15 cellular contexts compared by ENCODE assay signal in genomic region chr6:164911151-164911550, GRCh38.
"Had no signal": no experiment of that assay in that cellular context is flagged by ENCODE, and none has a peak within 500 bp of the region (broad histone marks: within the 10 kb centered on the region; RNA-seq: fewer than 3 reads in every experiment).

No MANE protein-coding gene starts in this region.

- H3K9me3 Mint-ChIP-seq: activated CD4-positive, alpha-beta memory T cell treated with anti-CD3 and anti-CD28 coated beads for 36 hours; activated naive CD8-positive, alpha-beta T cell treated with anti-CD3 and anti-CD28 coated beads, Interleukin-2, amount 50 U/mL, for 24 hours had no signal

- H3K27ac Mint-ChIP-seq: activated CD4-positive, alpha-beta memory T cell treated with anti-CD3 and anti-CD28 coated beads for 36 hours; activated naive CD8-positive, alpha-beta T cell treated with anti-CD3 and anti-CD28 coated beads, Interleukin-2, amount 50 U/mL, for 24 hours; natural killer cell; progenitor cell of endocrine pancreas had no signal

- H3K27ac ChIP-seq: ascending aorta, cardiac muscle cell had no signal

- DNase-seq: activated CD4-positive, alpha-beta memory T cell treated with anti-CD3 and anti-CD28 coated beads for 36 hours; activated CD4-positive, alpha-beta T cell treated with anti-CD3 and anti-CD28 coated beads for 1 hour; activated gamma-delta T cell treated with Interleukin-2 at 50 U/mL for 16 hours; activated naive CD8-positive, alpha-beta T cell treated with anti-CD3 and anti-CD28 coated beads, Interleukin-2, amount 50 U/mL, for 24 hours; activated T-cell treated with anti-CD3 and anti-CD28 coated beads, Interleukin-2, amount 50 U/mL, for 48 hours; mucosa of descending colon; natural killer cell; stimulated activated CD4-positive, alpha-beta T cell treated with anti-CD3 and anti-CD28 coated beads, Interleukin-2, amount 100 ng/mL, for 48 hours; stimulated activated CD8-positive, alpha-beta memory T cell treated with anti-CD3 and anti-CD28 coated beads, Interleukin-4, amount 100 ng/mL, for 48 hours; stimulated activated naive CD8-positive, alpha-beta T cell treated with anti-CD3 and anti-CD28 coated beads, Interleukin-15, Interleukin-2, amounts not matched to agents 100 U/mL and 50 U/mL, for 24 hours; T-helper 9 cell had no signal

- H3K9me3 ChIP-seq: ascending aorta had no signal

- H3K36me3 ChIP-seq: ascending aorta, cardiac muscle cell had no signal

- H3K27me3 ChIP-seq: ascending aorta, cardiac muscle cell had no signal

- H3K4me3 ChIP-seq: cardiac muscle cell, mucosa of descending colon had no signal

- H3K36me3 Mint-ChIP-seq: activated CD4-positive, alpha-beta memory T cell treated with anti-CD3 and anti-CD28 coated beads for 36 hours; natural killer cell had no signal

- ATAC-seq: activated naive CD8-positive, alpha-beta T cell treated with anti-CD3 and anti-CD28 coated beads, Interleukin-2, amount 50 U/mL, for 24 hours; mucosa of descending colon; natural killer cell; sciatic nerve; stimulated activated naive CD8-positive, alpha-beta T cell treated with anti-CD3 and anti-CD28 coated beads, Interleukin-15, Interleukin-2, amounts not matched to agents 100 U/mL and 50 U/mL, for 24 hours had no signal
